1 cellular context compared by ENCODE assay signal in the genomic region with DNA sequence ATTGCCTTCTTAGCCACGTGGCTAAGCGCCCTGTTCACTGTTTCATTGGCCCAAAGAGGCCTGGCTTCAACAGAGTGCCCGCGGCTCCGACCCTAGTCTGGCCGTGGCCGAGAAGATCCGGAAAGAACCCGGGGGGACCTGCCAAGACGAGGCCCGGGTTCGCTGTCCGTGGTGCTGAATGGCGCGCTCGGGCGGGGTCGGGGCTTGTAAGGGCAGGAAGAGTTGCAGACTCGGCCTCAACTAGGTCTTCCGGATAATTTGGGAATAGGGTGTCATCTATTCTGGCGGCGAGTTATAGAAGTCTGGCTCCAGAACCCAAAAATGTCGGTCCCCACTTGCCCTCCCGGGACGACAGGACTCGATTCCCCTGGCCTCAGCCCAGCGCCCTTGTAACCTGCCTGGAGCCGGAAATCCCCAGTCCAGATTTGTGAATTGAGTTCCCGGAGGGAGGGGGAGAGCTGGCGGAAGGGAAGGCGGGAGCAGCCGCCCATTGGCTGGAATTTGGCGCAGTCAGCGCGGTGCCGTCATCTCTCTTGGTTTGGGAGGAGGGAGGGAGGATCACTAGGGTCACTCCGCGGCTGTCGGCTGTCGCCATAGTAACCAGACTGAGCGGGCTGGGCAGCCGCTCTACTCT.
TF ChIP-seq lines count a peak whose summit lies in the region.

No MANE protein-coding gene starts in this region.

TF ChIP-seq in K562, 482 proteins besides CTCF, POLR2A, EP300 and RAD21 (continued from another document and continues in another):
- TF ChIP-seq ZBTB40 (IDR thresholded peaks at IDR 0.05) = peak; percentile 81
- TF ChIP-seq ZBTB40 (CRISPR knock-in tag; IDR thresholded peaks at IDR 0.05) = 0 out of 2 replicates have a peak, but pooled peaks have one; percentile 30
- no peak for TF ChIP-seq ZNF280B (CRISPR knock-in tag; IDR thresholded peaks at IDR 0.05)
- TF ChIP-seq ATF7 (IDR thresholded peaks at IDR 0.05) = peak; percentile 72
- no peak for TF ChIP-seq IRF1 (CRISPR knock-in tag; IDR thresholded peaks at IDR 0.05; ENCODE audit: borderline replicate concordance)
- no peak for TF ChIP-seq ZNF23 (CRISPR knock-in tag; IDR thresholded peaks at IDR 0.05)
- no peak for TF ChIP-seq XRCC3 (IDR thresholded peaks at IDR 0.05)
- peak; percentile 96 for TF ChIP-seq MIER1 (IDR thresholded peaks at IDR 0.05; ENCODE audit: low read depth)
- no peak for TF ChIP-seq PTTG1 (tag; IDR thresholded peaks at IDR 0.05; ENCODE audit: low read depth)
- TF ChIP-seq SIX5 (IDR thresholded peaks at IDR 0.05; ENCODE audit: borderline replicate concordance in 1 of 2, insufficient read depth in 1 of 2, low read depth in 1 of 2, low read length in 2 of 2) = no peak
- TF ChIP-seq ZNF224 (CRISPR knock-in tag; IDR thresholded peaks at IDR 0.05) = 0 out of 2 replicates have a peak, but pooled peaks have one; percentile 38
- TF ChIP-seq RCOR1 (IDR thresholded peaks at IDR 0.05; ENCODE audit: borderline replicate concordance in 1 of 2, low read depth in 2 of 2, low read length in 2 of 2) = peak in 1 of 2 experiments; percentile 56; a peak in 1 of 4 replicates
- TF ChIP-seq RBM34 (IDR thresholded peaks at IDR 0.05; ENCODE audit: borderline replicate concordance, insufficient read depth, low read length) = no peak
- 0 out of 2 replicates have a peak, but pooled peaks have one; percentile 37 for TF ChIP-seq HDAC2 (IDR thresholded peaks at IDR 0.05)
- TF ChIP-seq ZNF324 (CRISPR knock-in tag; IDR thresholded peaks at IDR 0.05) = no peak
- TF ChIP-seq BRD9 (IDR thresholded peaks at IDR 0.05; ENCODE audit: low read depth, partially characterized antibody) = no peak
- no peak for TF ChIP-seq CREB3L1 (IDR thresholded peaks at IDR 0.05; ENCODE audit: borderline replicate concordance, low read depth)
- no peak for TF ChIP-seq TEAD4 (IDR thresholded peaks at IDR 0.05; ENCODE audit: low read length)
- no peak for TF ChIP-seq TEAD4 (CRISPR knock-in tag; IDR thresholded peaks at IDR 0.05; ENCODE audit: borderline replicate concordance)
- no peak for TF ChIP-seq HMGXB4 (CRISPR knock-in tag; IDR thresholded peaks at IDR 0.05)
- peak; percentile 23; the same call in 1 of the 2 replicates for TF ChIP-seq ZNF263 (CRISPR knock-in tag; IDR thresholded peaks at IDR 0.05; ENCODE audit: borderline replicate concordance)
- TF ChIP-seq TFAP4 (CRISPR knock-in tag; IDR thresholded peaks at IDR 0.05; ENCODE audit: borderline replicate concordance) = peak; percentile 70; the same call in 1 of the 2 replicates
- TF ChIP-seq ZNF384 (IDR thresholded peaks at IDR 0.05; ENCODE audit: low read depth, low read length) = no peak
- TF ChIP-seq XRCC4 (IDR thresholded peaks at IDR 0.05; ENCODE audit: extremely low read depth, insufficient read depth, insufficient read length) = no peak
- peak in 1 of 2 experiments; percentile 40; a peak in 2 of 4 replicates for TF ChIP-seq MNT (conservative IDR thresholded peaks at IDR 0.05)
- TF ChIP-seq SNIP1 (IDR thresholded peaks at IDR 0.05; ENCODE audit: low read depth) = no peak
- TF ChIP-seq ZNF444 (CRISPR knock-in tag; IDR thresholded peaks at IDR 0.05) = no peak
- TF ChIP-seq SETDB1 (IDR thresholded peaks at IDR 0.05; ENCODE audit: low read length) = no peak
- TF ChIP-seq ZNF445 (CRISPR knock-in tag; IDR thresholded peaks at IDR 0.05; ENCODE audit: low read depth) = no peak
- no peak for TF ChIP-seq TAF9B (IDR thresholded peaks at IDR 0.05; ENCODE audit: partially characterized antibody)
- TF ChIP-seq ZNF140 (CRISPR knock-in tag; IDR thresholded peaks at IDR 0.05) = no peak
- TF ChIP-seq ZNF57 (CRISPR knock-in tag; IDR thresholded peaks at IDR 0.05) = no peak
- no peak for TF ChIP-seq SPI1 (IDR thresholded peaks at IDR 0.05; ENCODE audit: borderline replicate concordance, low read depth, low read length)
- TF ChIP-seq TCF7L2 (IDR thresholded peaks at IDR 0.05; ENCODE audit: low read depth, low read length) = no peak
- no peak for TF ChIP-seq USF1 (CRISPR knock-in tag; IDR thresholded peaks at IDR 0.05)
- no peak for TF ChIP-seq ELF4 (CRISPR knock-in tag; IDR thresholded peaks at IDR 0.05)
- TF ChIP-seq CTBP1 (IDR thresholded peaks at IDR 0.05; ENCODE audit: borderline replicate concordance) = no peak
- no peak for TF ChIP-seq NFATC3 (IDR thresholded peaks at IDR 0.05)
- TF ChIP-seq ZBTB7A (IDR thresholded peaks at IDR 0.05; ENCODE audit: borderline replicate concordance, control insufficient read depth, low read depth, low read length) = peak; percentile 62; the same call in 1 of the 2 replicates
